ENCODE assay signal across 28 cellular contexts in the genomic region with DNA sequence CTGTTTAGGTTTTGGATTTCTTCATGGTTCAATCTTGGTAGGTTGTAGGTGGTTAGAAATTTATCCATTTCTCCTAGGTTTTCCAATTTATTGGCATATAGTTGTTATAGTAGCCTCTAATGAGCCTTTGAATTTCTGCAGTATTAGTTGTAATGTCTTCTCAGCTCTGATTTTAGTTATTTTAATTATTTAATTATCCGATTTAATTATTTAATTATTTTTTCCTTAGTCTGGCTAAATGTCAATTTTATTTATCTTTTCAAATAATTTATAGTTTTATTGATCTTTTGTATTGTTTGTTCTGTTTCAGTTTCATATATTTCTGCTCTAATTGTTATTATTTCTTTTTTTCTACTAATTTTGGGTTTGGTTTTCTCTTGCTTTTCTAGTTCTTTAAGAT.
"Had no signal": no experiment of that assay in that cellular context is flagged by ENCODE, and none has a peak within 500 bp of the region (broad histone marks: within the 10 kb centered on the region; RNA-seq: fewer than 3 reads in every experiment).

No MANE protein-coding gene starts in this region.

- H3K27me3 Mint-ChIP-seq: progenitor cell of endocrine pancreas had no signal

- ATAC-seq: left colon; left lung; lower lobe of right lung; natural killer cell; sciatic nerve; stimulated activated naive B cell treated with anti-CD40 and anti-IgM and Interleukin-4, amounts not matched to agents 10 μg/mL and 1 μg/mL and 100 μg/mL, for 72 hours; stimulated activated naive CD8-positive, alpha-beta T cell treated with anti-CD3 and anti-CD28 coated beads, Interleukin-15, Interleukin-2, amounts not matched to agents 100 U/mL and 50 U/mL, for 24 hours; upper lobe of right lung had no signal

- H3K4me1 Mint-ChIP-seq: natural killer cell; nephron progenitor cell; neural progenitor cell; stimulated activated naive B cell treated with anti-CD40 and anti-IgM and Interleukin-4, amounts not matched to agents 10 μg/mL and 1 μg/mL and 100 μg/mL, for 72 hours had no signal

- H3K4me1 ChIP-seq: left lung, lower lobe of right lung, neural progenitor cell, right atrium auricular region, suprapubic skin, tibial artery, upper lobe of right lung had no signal

- H3K4me3 Mint-ChIP-seq: natural killer cell; nephron progenitor cell; neural progenitor cell; stimulated activated naive B cell treated with anti-CD40 and anti-IgM and Interleukin-4, amounts not matched to agents 10 μg/mL and 1 μg/mL and 100 μg/mL, for 72 hours had no signal

- H3K9me3 Mint-ChIP-seq: natural killer cell had no signal

- H3K9ac ChIP-seq: neural progenitor cell had no signal

- H3K27ac Mint-ChIP-seq: natural killer cell; nephron progenitor cell; neural progenitor cell; progenitor cell of endocrine pancreas; stimulated activated naive B cell treated with anti-CD40 and anti-IgM and Interleukin-4, amounts not matched to agents 10 μg/mL and 1 μg/mL and 100 μg/mL, for 72 hours had no signal

- H3K27ac ChIP-seq: hepatocyte, left lung, lower lobe of right lung, neural progenitor cell, neutrophil, right atrium auricular region, suprapubic skin, thoracic aorta, tibial artery, upper lobe of right lung had no signal

- H3K27me3 ChIP-seq: hepatocyte, left lung, neural progenitor cell, neutrophil, right atrium auricular region, suprapubic skin, tibial artery, upper lobe of right lung had no signal

- H3K4me2 ChIP-seq: hepatocyte, neural progenitor cell had no signal

- H3K36me3 Mint-ChIP-seq: natural killer cell; neural progenitor cell; stimulated activated naive B cell treated with anti-CD40 and anti-IgM and Interleukin-4, amounts not matched to agents 10 μg/mL and 1 μg/mL and 100 μg/mL, for 72 hours had no signal

- H3K36me3 ChIP-seq: left lung, lower lobe of right lung, neural progenitor cell, neutrophil, right atrium auricular region, suprapubic skin, thoracic aorta, tibial artery, upper lobe of right lung had no signal

- DNase-seq: left colon; left lung; lower lobe of right lung; mammary epithelial cell; mesenchymal stem cell; natural killer cell; nephron progenitor cell; occipital lobe; stimulated activated CD4-positive, alpha-beta T cell treated with anti-CD3 and anti-CD28 coated beads, Interleukin-12 subunit alpha, Interleukin-12 subunit beta, amount 100 ng/mL, for 4 hours; stimulated activated CD4-positive, alpha-beta T cell treated with anti-CD3 and anti-CD28 coated beads, Interleukin-15, amount 100 ng/mL, for 24 hours; stimulated activated CD4-positive, alpha-beta T cell treated with anti-CD3 and anti-CD28 coated beads, Interleukin-2, amount 100 ng/mL, for 24 hours; stimulated activated CD4-positive, alpha-beta T cell treated with anti-CD3 and anti-CD28 coated beads, Interleukin-4, amount 100 ng/mL, for 1 hour; stimulated activated naive B cell treated with anti-CD40 and anti-IgM and Interleukin-4, amounts not matched to agents 10 μg/mL and 1 μg/mL and 100 μg/mL, for 72 hours; stimulated activated naive CD8-positive, alpha-beta T cell treated with anti-CD3 and anti-CD28 coated beads, Interleukin-15, Interleukin-2, amounts not matched to agents 100 U/mL and 50 U/mL, for 24 hours; tibial artery; trophoblast cell; upper lobe of right lung had no signal

- H3K9me3 ChIP-seq: neutrophil, suprapubic skin, thoracic aorta, upper lobe of right lung had no signal

- FAIRE-seq: keratinocyte, urothelium cell line had no signal

- H3K4me3 ChIP-seq: hepatocyte, left lung, lower lobe of right lung, neural progenitor cell, right atrium auricular region, skin epidermis, suprapubic skin, thoracic aorta, tibial artery, upper lobe of right lung had no signal
